In genomic region chr5:43227655-43228054, GRCh38 we compare ENCODE assay signal across 9 cellular contexts. TPM values are rescaled to one million over a fixed set of nuclear protein-coding genes. Genes with fewer than 3 reads are reported as not detected.
A peak's percentile ranks its signal among the peaks of the same experiment; 100 is the strongest.
DNase-seq lines count a peak whose midpoint lies in the region; ATAC-seq and TF ChIP-seq lines count a peak whose summit lies in the region.
"Had no signal": no experiment of that assay in that cellular context is flagged by ENCODE, and none has a peak within 500 bp of the region (broad histone marks: within the 10 kb centered on the region; RNA-seq: fewer than 3 reads in every experiment).

No MANE protein-coding gene starts in this region.

- no peaks in the 10 kb centered on the region for H3F3A ChIP-seq in PC-9 (ENCODE audit: insufficient read depth, low read depth)

- H4K20me1 ChIP-seq in PC-9 (ENCODE audit: insufficient read depth), result no peaks in the 10 kb centered on the region

- POLR2A ChIA-PET in PC-9 (lab: Charles Lee; ENCODE audit: unreplicated experiment), result no interaction called here

- ATAC-seq in GM18870 (IDR thresholded peaks at IDR 0.05; ENCODE audit: unreplicated experiment), result no peak

- H3K4me3 ChIP-seq in GM12865 (ENCODE audit: low read depth, low read length), result no peak overlapping the region
- no peak overlapping the region for H3K4me3 ChIP-seq in PC-9

- no TSS peak for BruUV-seq in PC-9 (replicated peaks; lab: Mats Ljungman, UMichigan)

- no peak overlapping the region for H3K27ac ChIP-seq in PC-9

- H3K4me1 ChIP-seq in PC-9 (replicated peaks; ENCODE audit: insufficient read depth), result no peaks in the 10 kb centered on the region

- no peaks in the 10 kb centered on the region for H3K36me3 ChIP-seq in PC-9 (ENCODE audit: low read depth)

- H3K9me3 ChIP-seq in PC-9 (ENCODE audit: insufficient read depth, low read depth), result no peaks in the 10 kb centered on the region

- CTCF ChIA-PET in PC-9 (lab: Charles Lee), result interaction anchor here (0.6 to 0.7 kb wide), 3 partner anchors 108 to 267 kb away, joined by 3 to 5 read pairs (median 4); no protein-coding TSS in a partner anchor

- H2AFZ ChIP-seq in PC-9, result no peak overlapping the region

- H3K9me2 ChIP-seq in PC-9 (ENCODE audit: insufficient read depth), result no peaks in the 10 kb centered on the region

- intact Hi-C loops in PC-9 (cut with micrococcal nuclease; ENCODE audit: unreplicated experiment), result loop anchor here (1.0 to 2.0 kb wide), 3 partner anchors 81 to 257 kb away; no protein-coding TSS in a partner anchor

- H3K79me2 ChIP-seq in PC-9 (ENCODE audit: low read depth), result no peaks in the 10 kb centered on the region

- TF ChIP-seq CTCF in GM12865 (IDR thresholded peaks at IDR 0.05; ENCODE audit: insufficient read depth, low read depth, low read length, missing control alignments), result peak; percentile 25
- peak; percentile 93 for TF ChIP-seq CTCF in PC-9 (conservative IDR thresholded peaks at IDR 0.05)

- H3K4me2 ChIP-seq in PC-9, result no peak overlapping the region

- H3K27me3 ChIP-seq in PC-9 (ENCODE audit: insufficient read depth, low read depth), result no peaks in the 10 kb centered on the region

- DNase-seq in A172 (ENCODE audit: low spot score) (peak; percentile 40), GM12865 (ENCODE audit: low read depth) (peak; percentile 60), PC-9 (peak; percentile 19 to 72), foreskin melanocyte (peak; percentile 42), NOMO-1 treated with dmso at 0.1 percent for 144 hours (lab: John Stamatoyannopoulos, UW; ENCODE audit: unreplicated experiment) (no peak), putamen (ENCODE audit: low spot score) (no peak), mucosa of gallbladder (ENCODE audit: low spot score) (no peak)
- DNase-seq: activated CD4-positive, alpha-beta T cell treated with anti-CD3 and anti-CD28 coated beads, Interleukin-2, amount 10 ng/mL, durations not matched to agents 7 days and 5 days had no signal

RNA-seq across cellular contexts. Expression of gene NIM1K, which starts 35.6 kb away (rescaled TPM):
- not detected in 2 replicates for total RNA-seq in A172 (2014; rRNA removed; shearing (Covaris generic))
- total RNA-seq in PC-9 (2021) (0.26 and 0.45 TPM in 2 replicates), mucosa of gallbladder (0.26 TPM)

Comparison
In these comparisons a context has a peak if more than half of its experiments do, and no peak if none do; other contexts are left out.
1. DNase-seq: peak in A172 (single experiment), GM12865 (single experiment), PC-9 (2 of 2) and foreskin melanocyte (single experiment); none in NOMO-1 treated with dmso at 0.1 percent for 144 hours (single experiment), putamen (single experiment) and mucosa of gallbladder (single experiment).